In genomic region chr4:22129454-22130075, GRCh38 we compare ENCODE assay signal across 8 cellular contexts.
DNase-seq lines count a peak whose midpoint lies in the region; ATAC-seq, FAIRE-seq and TF ChIP-seq lines count a peak whose summit lies in the region.

No MANE protein-coding gene starts in this region.

- no peaks in the 10 kb centered on the region for H3K9me3 ChIP-seq in cardiac muscle cell (ENCODE audit: low read depth)

- H3K27me3 Mint-ChIP-seq in nephron progenitor cell (ENCODE audit: low read depth, poor library complexity), result no peaks in the 10 kb centered on the region

- no peak for FAIRE-seq in bronchial epithelial cell (lab: Jason Lieb, UNC)

- H3K4me1 ChIP-seq in cardiac muscle cell (ENCODE audit: low read depth), result no peaks in the 10 kb centered on the region

- H3K27me3 ChIP-seq in cardiac muscle cell, result no peaks in the 10 kb centered on the region
- H3K27me3 ChIP-seq in bronchial epithelial cell (ENCODE audit: control insufficient read depth, insufficient read depth, low read length), result no peaks in the 10 kb centered on the region

- H3K4me3 Mint-ChIP-seq in nephron progenitor cell, result no peak overlapping the region

- H3K36me3 Mint-ChIP-seq in nephron progenitor cell (ENCODE audit: low read depth), result no peaks in the 10 kb centered on the region

- peaks cover 5% of the 10 kb centered on the region for H3K9me3 Mint-ChIP-seq in nephron progenitor cell

- no peaks in the 10 kb centered on the region for H3K4me1 Mint-ChIP-seq in nephron progenitor cell

- no peak overlapping the region for H3K4me3 ChIP-seq in cardiac muscle cell
- H3K4me3 ChIP-seq in bronchial epithelial cell (ENCODE audit: low read depth, low read length), result no peak overlapping the region

- DNase-seq in cardiac muscle cell (ENCODE audit: low read depth in 1 of 2, low spot score in 1 of 2) (peak; percentile 63), left cardiac atrium (no peak), NCI-H146 (lab: John Stamatoyannopoulos, UW) (peak; percentile 45), bronchial epithelial cell (ENCODE audit: low read depth) (peak; percentile 54), nephron progenitor cell (peak; percentile 42), omental fat pad (ENCODE audit: low spot score) (no peak), Right ventricle myocardium inferior (ENCODE audit: missing footprints) (no peak)

- no peak overlapping the region for H3K27ac ChIP-seq in cardiac muscle cell

- ATAC-seq in left cardiac atrium (no peak), omental fat pad (ENCODE audit: low FRiP score) (no peak), Right ventricle myocardium inferior (no peak), GM18858 (IDR thresholded peaks at IDR 0.05; ENCODE audit: unreplicated experiment) (no peak)

- no peak overlapping the region for H3K27ac Mint-ChIP-seq in nephron progenitor cell

- TF ChIP-seq CTCF in cardiac muscle cell (IDR thresholded peaks at IDR 0.05; ENCODE audit: low read depth, low read length), result peak; percentile 72
- peak; percentile 81 for TF ChIP-seq CTCF in bronchial epithelial cell (IDR thresholded peaks at IDR 0.05; ENCODE audit: insufficient read depth, low read length, severe bottlenecking)
- peak; percentile 56 for TF ChIP-seq CTCF in nephron progenitor cell (IDR thresholded peaks at IDR 0.05)
- TF ChIP-seq CTCF in omental fat pad (IDR thresholded peaks at IDR 0.05), result no peak

- H3K36me3 ChIP-seq in cardiac muscle cell (no peaks in the 10 kb centered on the region), bronchial epithelial cell (ENCODE audit: control insufficient read depth, insufficient read depth, low read length) (no peaks in the 10 kb centered on the region)

- intact Hi-C loops in left cardiac atrium (cut with DNase I), result no loop called here
- intact Hi-C loops in Right ventricle myocardium inferior (cut with DNase I), result loop anchor here (10.0 kb wide), 1 partner anchor 255 kb away; no protein-coding TSS in a partner anchor

Comparison
In these comparisons a context has a peak if more than half of its experiments do, and no peak if none do; other contexts are left out.
1. DNase-seq: peak in cardiac muscle cell (2 of 2), NCI-H146 (single experiment), bronchial epithelial cell (single experiment) and nephron progenitor cell (single experiment); none in left cardiac atrium (single experiment), omental fat pad (single experiment) and Right ventricle myocardium inferior (single experiment).
2. CTCF ChIP-seq: peak in cardiac muscle cell (single experiment), bronchial epithelial cell (single experiment) and nephron progenitor cell (single experiment); none in omental fat pad (0 of 3).